In genomic region chr6:14622135-14622534, GRCh38 we compare ENCODE assay signal across 21 cellular contexts.
A peak's percentile ranks its signal among the peaks of the same experiment; 100 is the strongest.
DNase-seq lines count a peak whose midpoint lies in the region; ATAC-seq, FAIRE-seq and TF ChIP-seq lines count a peak whose summit lies in the region.
"Had no signal": no experiment of that assay in that cellular context is flagged by ENCODE, and none has a peak within 500 bp of the region (broad histone marks: within the 10 kb centered on the region; RNA-seq: fewer than 3 reads in every experiment).

No MANE protein-coding gene starts in this region.

- peaks cover 0 to 2% (median 0%) of the 10 kb centered on the region in 11 experiments; a peak in 2 of 22 replicates for H3K9me3 ChIP-seq in BLaER1 treated with 17β-estradiol and CSF1 and Interleukin-3, amounts not matched to agents 10 nM and 100 nM (replicated peaks in 1 of 11)
- H3K9me3 ChIP-seq in KOPT-K1 (ENCODE audit: insufficient read depth, low read length, poor library complexity, severe bottlenecking) (no peaks in the 10 kb centered on the region), pancreas (no peaks in the 10 kb centered on the region), BE2C (no peaks in the 10 kb centered on the region)
- H3K9me3 ChIP-seq: uterus had no signal

- TF ChIP-seq CTCF in pancreas (IDR thresholded peaks at IDR 0.05) = no peak
- no peak for TF ChIP-seq CTCF in BE2C (IDR thresholded peaks at IDR 0.05; ENCODE audit: low read depth, low read length)

- peak overlapping the region; percentile 50 to 92 (median 72) for H3K4me2 ChIP-seq in BLaER1 treated with 17β-estradiol and CSF1 and Interleukin-3, amounts not matched to agents 10 nM and 100 nM

- no peaks in the 10 kb centered on the region for H4K20me1 ChIP-seq in BLaER1 treated with 17β-estradiol and CSF1 and Interleukin-3, amounts not matched to agents 10 nM and 100 nM

- peak; percentile 34 for ATAC-seq in esophagus mucosa
- peak in 3 of 4 donors; percentile 55 to 87 (median 74) for ATAC-seq in pancreas
- ATAC-seq in GM18861 (IDR thresholded peaks at IDR 0.05; ENCODE audit: unreplicated experiment) = no peak
- ATAC-seq: activated CD4-positive, alpha-beta T cell treated with anti-CD3 and anti-CD28 coated beads for 36 hours; K562 had no signal

- H3K9ac ChIP-seq in BLaER1 treated with 17β-estradiol and CSF1 and Interleukin-3, amounts not matched to agents 10 nM and 100 nM = peak overlapping the region in 2 of 11 experiments; percentile 18 to 46; a peak in 2 of 22 replicates

- H3K4me3 ChIP-seq in BLaER1 treated with 17β-estradiol and CSF1 and Interleukin-3, amounts not matched to agents 10 nM and 100 nM = peak overlapping the region in 2 of 10 experiments; percentile 9; a peak in 2 of 20 replicates
- H3K4me3 ChIP-seq in pancreas (no peak overlapping the region), BE2C (ENCODE audit: low read depth, low read length) (no peak overlapping the region)
- H3K4me3 ChIP-seq: K562, uterus had no signal

- no peaks in the 10 kb centered on the region for H3K36me3 ChIP-seq in BLaER1 treated with 17β-estradiol and CSF1 and Interleukin-3, amounts not matched to agents 10 nM and 100 nM
- H3K36me3 ChIP-seq in KOPT-K1 (ENCODE audit: insufficient read depth, low read length) (no peaks in the 10 kb centered on the region), pancreas (no peaks in the 10 kb centered on the region), BE2C (no peaks in the 10 kb centered on the region)
- H3K36me3 ChIP-seq: uterus had no signal

- 16 to 19% methylated on average over 10 of the region's 10 CpGs for WGBS in pancreas, 2 donors

- intact Hi-C loops in pancreas (cut with DNase I) = no loop called here

- H3K4me1 ChIP-seq in BLaER1 treated with 17β-estradiol and CSF1 and Interleukin-3, amounts not matched to agents 10 nM and 100 nM = peaks cover 20 to 32% (median 21%) of the 10 kb centered on the region in 10 experiments
- peaks cover 0 to 8% (median 0%) of the 10 kb centered on the region in 3 donors for H3K4me1 ChIP-seq in pancreas
- peaks cover 7% of the 10 kb centered on the region for H3K4me1 ChIP-seq in BE2C
- H3K4me1 ChIP-seq: uterus had no signal

- no peaks in the 10 kb centered on the region; a peak in 1 of 22 replicates for H3K27me3 ChIP-seq in BLaER1 treated with 17β-estradiol and CSF1 and Interleukin-3, amounts not matched to agents 10 nM and 100 nM
- H3K27me3 ChIP-seq in pancreas (no peaks in the 10 kb centered on the region), BE2C (no peaks in the 10 kb centered on the region)
- H3K27me3 ChIP-seq: uterus had no signal

- no peak for FAIRE-seq in pancreas (lab: Jason Lieb, UNC)
- FAIRE-seq: D721Med, GM19239 had no signal

- H3K27ac ChIP-seq in BLaER1 treated with 17β-estradiol and CSF1 and Interleukin-3, amounts not matched to agents 10 nM and 100 nM = peak overlapping the region in 2 of 11 experiments; percentile 26 to 30; a peak in 3 of 22 replicates
- H3K27ac ChIP-seq in KOPT-K1 (ENCODE audit: low read depth, low read length, poor library complexity, severe bottlenecking) (peak overlapping the region; percentile 59), pancreas (no peak overlapping the region)
- H3K27ac ChIP-seq: uterus had no signal

- DNase-seq in pancreas (peak in 1 of 6 donors; percentile 34), BE2C (no peak), HT-29 (ENCODE audit: low spot score) (no peak)
- DNase-seq in activated naive CD4-positive, alpha-beta T cell treated with anti-CD3 and anti-CD28 coated beads, Interleukin-2, amount 50 U/mL, for 16 hours = no peak
- DNase-seq: activated CD4-positive, alpha-beta T cell treated with anti-CD3 and anti-CD28 coated beads for 36 hours; activated T-cell treated with anti-CD3 and anti-CD28 coated beads, Interleukin-2, amount 50 U/mL, for 1 hour; C1 segment of cervical spinal cord; effector CD4-positive, alpha-beta T cell; HFFc6; left ventricle myocardium superior; midbrain; NCI-H1694; RPMI8226 had no signal
